1 cellular context compared by ENCODE assay signal in the genomic region with DNA sequence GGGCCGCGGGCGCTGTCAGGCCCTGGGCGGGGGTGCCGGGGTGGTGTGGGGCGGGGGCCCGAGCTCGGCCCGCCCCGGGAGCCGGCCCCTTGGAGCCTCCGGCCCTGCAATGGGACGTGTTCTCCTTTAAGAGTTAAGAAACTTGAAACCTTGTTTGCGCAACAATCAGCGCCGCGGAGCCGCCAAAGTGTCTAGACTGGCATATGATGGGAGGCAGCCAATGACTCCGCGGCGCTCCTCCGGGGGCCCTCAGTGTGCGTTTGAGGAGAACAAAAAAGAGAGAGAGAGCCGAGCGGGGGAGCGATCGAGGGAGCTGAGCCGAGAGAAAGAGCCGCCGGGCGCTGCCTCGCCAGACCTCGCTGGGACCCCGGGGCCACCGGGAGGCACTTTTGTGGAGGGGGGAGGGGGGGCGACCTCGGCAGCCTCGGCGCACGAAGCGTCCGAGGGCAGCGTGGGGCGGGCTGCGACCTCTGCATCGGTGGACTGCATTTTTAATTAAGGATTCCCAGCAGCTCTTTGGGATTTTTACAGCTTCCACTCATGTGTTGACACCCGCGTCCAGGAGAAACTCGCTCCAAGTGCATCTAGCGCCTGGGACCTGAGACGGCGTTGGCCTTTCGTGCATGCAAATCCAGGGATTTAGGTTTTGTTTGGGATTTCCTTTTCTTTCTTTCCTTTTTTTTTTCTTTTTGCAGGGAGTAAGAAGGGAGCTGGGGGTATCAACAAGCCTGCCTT.
TF ChIP-seq lines count a peak whose summit lies in the region.

A gene (plus strand): TSS at position 202 of the 735 bp plus-strand sequence. CDS start 1,023 bp downstream, outside the sequence.

TF ChIP-seq in GM12878, 131 proteins besides CTCF, POLR2A, EP300 and RAD21 (continued from another document):
- TF ChIP-seq, protein P1, sequence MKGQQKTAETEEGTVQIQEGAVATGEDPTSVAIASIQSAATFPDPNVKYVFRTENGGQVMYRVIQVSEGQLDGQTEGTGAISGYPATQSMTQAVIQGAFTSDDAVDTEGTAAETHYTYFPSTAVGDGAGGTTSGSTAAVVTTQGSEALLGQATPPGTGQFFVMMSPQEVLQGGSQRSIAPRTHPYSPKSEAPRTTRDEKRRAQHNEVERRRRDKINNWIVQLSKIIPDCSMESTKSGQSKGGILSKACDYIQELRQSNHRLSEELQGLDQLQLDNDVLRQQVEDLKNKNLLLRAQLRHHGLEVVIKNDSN (IDR thresholded peaks at IDR 0.05; ENCODE audit: borderline replicate concordance, extremely low read length, insufficient read depth, low read depth, low read length): peak; percentile 27
- TF ChIP-seq SREBF2 (IDR thresholded peaks at IDR 0.05; ENCODE audit: low read length) (no peak), ATF7 (IDR thresholded peaks at IDR 0.05; ENCODE audit: low read depth) (no peak), CEBPB (IDR thresholded peaks at IDR 0.05; ENCODE audit: borderline replicate concordance in 1 of 2, low read depth in 2 of 2, low read length in 2 of 2) (peak in 1 of 2 experiments; percentile 81; a peak in 1 of 4 replicates), CHD2 (IDR thresholded peaks at IDR 0.05; ENCODE audit: borderline replicate concordance, low read depth, low read length) (no peak), SUPT20H (IDR thresholded peaks at IDR 0.05; ENCODE audit: borderline replicate concordance, control insufficient read depth, low read depth, low read length) (no peak), SUZ12 (IDR thresholded peaks at IDR 0.05; ENCODE audit: unreplicated experiment) (peak; percentile 18), YBX1 (IDR thresholded peaks at IDR 0.05) (no peak), ZNF274 (IDR thresholded peaks at IDR 0.05; ENCODE audit: insufficient read depth, insufficient read length) (no peak)
- TF ChIP-seq, protein P2, sequence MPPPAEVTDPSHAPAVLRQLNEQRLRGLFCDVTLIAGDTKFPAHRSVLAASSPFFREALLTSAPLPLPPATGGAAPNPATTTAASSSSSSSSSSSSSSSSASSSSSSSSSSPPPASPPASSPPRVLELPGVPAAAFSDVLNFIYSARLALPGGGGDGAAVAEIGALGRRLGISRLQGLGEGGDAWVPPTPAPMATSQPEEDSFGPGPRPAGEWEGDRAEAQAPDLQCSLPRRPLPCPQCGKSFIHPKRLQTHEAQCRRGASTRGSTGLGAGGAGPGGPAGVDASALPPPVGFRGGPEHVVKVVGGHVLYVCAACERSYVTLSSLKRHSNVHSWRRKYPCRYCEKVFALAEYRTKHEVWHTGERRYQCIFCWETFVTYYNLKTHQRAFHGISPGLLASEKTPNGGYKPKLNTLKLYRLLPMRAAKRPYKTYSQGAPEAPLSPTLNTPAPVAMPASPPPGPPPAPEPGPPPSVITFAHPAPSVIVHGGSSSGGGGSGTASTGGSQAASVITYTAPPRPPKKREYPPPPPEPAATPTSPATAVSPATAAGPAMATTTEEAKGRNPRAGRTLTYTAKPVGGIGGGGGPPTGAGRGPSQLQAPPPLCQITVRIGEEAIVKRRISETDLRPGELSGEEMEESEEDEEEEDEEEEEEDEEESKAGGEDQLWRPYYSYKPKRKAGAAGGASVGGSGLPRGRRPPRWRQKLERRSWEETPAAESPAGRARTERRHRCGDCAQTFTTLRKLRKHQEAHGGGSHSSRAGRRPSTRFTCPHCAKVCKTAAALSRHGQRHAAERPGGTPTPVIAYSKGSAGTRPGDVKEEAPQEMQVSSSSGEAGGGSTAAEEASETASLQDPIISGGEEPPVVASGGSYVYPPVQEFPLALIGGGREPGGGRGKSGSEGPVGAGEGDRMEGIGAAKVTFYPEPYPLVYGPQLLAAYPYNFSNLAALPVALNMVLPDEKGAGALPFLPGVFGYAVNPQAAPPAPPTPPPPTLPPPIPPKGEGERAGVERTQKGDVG (CRISPR knock-in tag; IDR thresholded peaks at IDR 0.05): no peak
- TF ChIP-seq, protein P3, sequence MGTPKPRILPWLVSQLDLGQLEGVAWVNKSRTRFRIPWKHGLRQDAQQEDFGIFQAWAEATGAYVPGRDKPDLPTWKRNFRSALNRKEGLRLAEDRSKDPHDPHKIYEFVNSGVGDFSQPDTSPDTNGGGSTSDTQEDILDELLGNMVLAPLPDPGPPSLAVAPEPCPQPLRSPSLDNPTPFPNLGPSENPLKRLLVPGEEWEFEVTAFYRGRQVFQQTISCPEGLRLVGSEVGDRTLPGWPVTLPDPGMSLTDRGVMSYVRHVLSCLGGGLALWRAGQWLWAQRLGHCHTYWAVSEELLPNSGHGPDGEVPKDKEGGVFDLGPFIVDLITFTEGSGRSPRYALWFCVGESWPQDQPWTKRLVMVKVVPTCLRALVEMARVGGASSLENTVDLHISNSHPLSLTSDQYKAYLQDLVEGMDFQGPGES (IDR thresholded peaks at IDR 0.05): no peak
- TF ChIP-seq, protein P4, sequence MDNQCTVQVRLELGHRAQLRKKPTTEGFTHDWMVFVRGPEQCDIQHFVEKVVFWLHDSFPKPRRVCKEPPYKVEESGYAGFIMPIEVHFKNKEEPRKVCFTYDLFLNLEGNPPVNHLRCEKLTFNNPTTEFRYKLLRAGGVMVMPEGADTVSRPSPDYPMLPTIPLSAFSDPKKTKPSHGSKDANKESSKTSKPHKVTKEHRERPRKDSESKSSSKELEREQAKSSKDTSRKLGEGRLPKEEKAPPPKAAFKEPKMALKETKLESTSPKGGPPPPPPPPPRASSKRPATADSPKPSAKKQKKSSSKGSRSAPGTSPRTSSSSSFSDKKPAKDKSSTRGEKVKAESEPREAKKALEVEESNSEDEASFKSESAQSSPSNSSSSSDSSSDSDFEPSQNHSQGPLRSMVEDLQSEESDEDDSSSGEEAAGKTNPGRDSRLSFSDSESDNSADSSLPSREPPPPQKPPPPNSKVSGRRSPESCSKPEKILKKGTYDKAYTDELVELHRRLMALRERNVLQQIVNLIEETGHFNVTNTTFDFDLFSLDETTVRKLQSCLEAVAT (IDR thresholded peaks at IDR 0.05): no peak
- TF ChIP-seq, protein P5, sequence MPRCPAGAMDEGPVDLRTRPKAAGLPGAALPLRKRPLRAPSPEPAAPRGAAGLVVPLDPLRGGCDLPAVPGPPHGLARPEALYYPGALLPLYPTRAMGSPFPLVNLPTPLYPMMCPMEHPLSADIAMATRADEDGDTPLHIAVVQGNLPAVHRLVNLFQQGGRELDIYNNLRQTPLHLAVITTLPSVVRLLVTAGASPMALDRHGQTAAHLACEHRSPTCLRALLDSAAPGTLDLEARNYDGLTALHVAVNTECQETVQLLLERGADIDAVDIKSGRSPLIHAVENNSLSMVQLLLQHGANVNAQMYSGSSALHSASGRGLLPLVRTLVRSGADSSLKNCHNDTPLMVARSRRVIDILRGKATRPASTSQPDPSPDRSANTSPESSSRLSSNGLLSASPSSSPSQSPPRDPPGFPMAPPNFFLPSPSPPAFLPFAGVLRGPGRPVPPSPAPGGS (IDR thresholded peaks at IDR 0.05; ENCODE audit: borderline replicate concordance, insufficient read depth, low read depth, low read length, poor library complexity, severe bottlenecking): no peak
